ENCODE assay signal across 8 cellular contexts in the genomic region with DNA sequence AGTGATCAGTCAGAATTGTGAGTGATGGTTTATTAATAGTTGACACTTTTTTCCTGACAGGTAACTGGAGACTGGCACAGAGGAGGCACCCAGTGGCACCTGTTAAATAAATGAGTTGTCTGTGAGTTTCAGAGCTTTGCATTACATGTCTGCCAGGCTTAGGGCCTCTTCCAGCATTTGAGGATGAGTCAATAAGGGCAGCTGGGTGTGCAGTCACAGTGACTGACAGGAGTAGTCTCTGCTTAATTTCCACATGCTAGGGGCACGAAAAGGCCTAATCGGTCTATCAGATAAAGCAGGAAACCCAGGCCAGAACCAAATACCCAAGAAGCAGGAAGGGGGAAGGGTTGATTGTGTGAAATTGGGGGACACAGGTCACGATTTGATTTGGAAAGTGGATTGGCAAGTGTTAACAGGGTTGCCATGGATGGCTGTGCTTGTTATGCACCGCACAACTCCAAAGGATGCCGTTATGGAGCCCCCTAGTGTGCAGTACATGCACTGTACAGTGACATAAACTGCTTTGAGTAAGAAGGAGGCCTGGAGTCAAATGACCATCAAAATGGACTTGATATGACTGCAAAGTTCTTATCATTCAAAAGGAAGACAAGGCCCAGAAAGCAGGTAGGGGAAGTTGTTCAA.
DNase-seq lines count a peak whose midpoint lies in the region; ATAC-seq, FAIRE-seq and TF ChIP-seq lines count a peak whose summit lies in the region.

No MANE protein-coding gene starts in this region.

- ATAC-seq in K562: peak; percentile 92

- BruUV-seq in K562 (replicated peaks; lab: Mats Ljungman, UMichigan): no TSS peak

- 2% methylated on average over 5 of the region's 5 CpGs for WGBS in K562 (ENCODE audit: insufficient coverage, low coverage, missing lambda C conversion rate)

- DNase-seq in ELR (ENCODE audit: low read depth) (peak; percentile 60), GOT3 (lab: John Stamatoyannopoulos, UW) (peak; percentile 52), NAMALWA (ENCODE audit: low spot score) (peak; percentile 65), T-helper 9 cell (peak; percentile 40), K562 (ENCODE audit: extremely low read depth in 1 of 4, low spot score in 3 of 4) (peak; percentile 15 to 41 (median 27)), kidney glomerular epithelial cell (lab: John Stamatoyannopoulos, UW) (peak; percentile 89), HPDE6-E6E7 (ENCODE audit: extremely low spot score) (no peak)
- DNase-seq in stimulated activated CD8-positive, alpha-beta memory T cell treated with anti-CD3 and anti-CD28 coated beads, Interleukin-12 subunit alpha, Interleukin-12 subunit beta, amount 100 ng/mL, for 1 hour (ENCODE audit: low read depth): peak; percentile 49

- H3K36me3 ChIP-seq in K562 (ENCODE audit: control insufficient read depth, insufficient read depth, low read length): no peaks in the 10 kb centered on the region

- no peaks in the 10 kb centered on the region for H3K9me1 ChIP-seq in K562 (ENCODE audit: control insufficient read depth, insufficient read depth, low read length)

- peak; percentile 55 to 62 (median 58) for TF ChIP-seq CTCF in K562 (IDR thresholded peaks at IDR 0.05 in 2 of 3, conservative IDR thresholded peaks at IDR 0.05 in 1 of 3; ENCODE audit: insufficient read depth in 2 of 3, low read depth in 1 of 3, low read length in 3 of 3)

- no peaks in the 10 kb centered on the region for H3K4me1 ChIP-seq in K562 (replicated peaks in 1 of 2; ENCODE audit: control insufficient read depth in 2 of 2, insufficient read depth in 2 of 2, low read length in 2 of 2)

- TF ChIP-seq POLR2A in K562 (conservative IDR thresholded peaks at IDR 0.05): no peak

- no peaks in the 10 kb centered on the region for H3K79me2 ChIP-seq in K562 (ENCODE audit: control insufficient read depth, insufficient read depth, low read length)

- H3K9ac ChIP-seq in K562 (ENCODE audit: insufficient read depth in 1 of 2, low read depth in 2 of 2, low read length in 2 of 2): no peak overlapping the region

- no peak overlapping the region for H2AFZ ChIP-seq in K562 (ENCODE audit: low read depth, low read length)

- H4K20me1 ChIP-seq in K562 (replicated peaks; ENCODE audit: control insufficient read depth, insufficient read depth, low read length): no peaks in the 10 kb centered on the region

- TF ChIP-seq RAD21 in K562 (CRISPR knock-in tag; conservative IDR thresholded peaks at IDR 0.05 in 1 of 2, IDR thresholded peaks at IDR 0.05 in 1 of 2): peak in 1 of 2 experiments; percentile 39; a peak in 2 of 4 replicates

- H3K9me3 ChIP-seq in K562 (replicated peaks; ENCODE audit: control insufficient read depth, insufficient read depth, low read depth, low read length): no peaks in the 10 kb centered on the region

- TF ChIP-seq EP300 in K562 (IDR thresholded peaks at IDR 0.05; ENCODE audit: low read length): no peak

- CTCF ChIA-PET in K562 (lab: Yijun Ruan, JAX; ENCODE audit: low intra/inter-chr PET ratio): interaction anchor here (0.5 kb wide), 1 partner anchor 16 kb away, joined by 3 read pairs; no protein-coding TSS in a partner anchor

- H3K4me3 ChIP-seq in K562: no peak overlapping the region

- H3K27me3 ChIP-seq in K562 (ENCODE audit: control insufficient read depth in 2 of 2, insufficient read depth in 2 of 2, low read length in 2 of 2): no peaks in the 10 kb centered on the region

- H3K27ac ChIP-seq in K562 (ENCODE audit: extremely low read depth, low read depth, low read length): no peak overlapping the region

- peak; percentile 82 for FAIRE-seq in K562 (lab: Jason Lieb, UNC)

- intact Hi-C loops in K562 (cut with micrococcal nuclease): no loop called here

- in situ Hi-C loops in K562 (cut with MboI): no loop called here

- no peak overlapping the region for H3K4me2 ChIP-seq in K562 (ENCODE audit: insufficient read depth, low read length)

- POLR2A ChIA-PET in K562 (lab: Yijun Ruan, JAX): no interaction called here

TF ChIP-seq in K562, 482 proteins besides CTCF, POLR2A, EP300 and RAD21:
- TF ChIP-seq, protein P1, sequence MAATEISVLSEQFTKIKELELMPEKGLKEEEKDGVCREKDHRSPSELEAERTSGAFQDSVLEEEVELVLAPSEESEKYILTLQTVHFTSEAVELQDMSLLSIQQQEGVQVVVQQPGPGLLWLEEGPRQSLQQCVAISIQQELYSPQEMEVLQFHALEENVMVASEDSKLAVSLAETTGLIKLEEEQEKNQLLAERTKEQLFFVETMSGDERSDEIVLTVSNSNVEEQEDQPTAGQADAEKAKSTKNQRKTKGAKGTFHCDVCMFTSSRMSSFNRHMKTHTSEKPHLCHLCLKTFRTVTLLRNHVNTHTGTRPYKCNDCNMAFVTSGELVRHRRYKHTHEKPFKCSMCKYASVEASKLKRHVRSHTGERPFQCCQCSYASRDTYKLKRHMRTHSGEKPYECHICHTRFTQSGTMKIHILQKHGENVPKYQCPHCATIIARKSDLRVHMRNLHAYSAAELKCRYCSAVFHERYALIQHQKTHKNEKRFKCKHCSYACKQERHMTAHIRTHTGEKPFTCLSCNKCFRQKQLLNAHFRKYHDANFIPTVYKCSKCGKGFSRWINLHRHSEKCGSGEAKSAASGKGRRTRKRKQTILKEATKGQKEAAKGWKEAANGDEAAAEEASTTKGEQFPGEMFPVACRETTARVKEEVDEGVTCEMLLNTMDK (IDR thresholded peaks at IDR 0.05; ENCODE audit: borderline replicate concordance, insufficient read depth, low read depth, low read length, poor library complexity, severe bottlenecking): peak; percentile 57
- no peak for TF ChIP-seq ZNF384 (IDR thresholded peaks at IDR 0.05; ENCODE audit: low read depth, low read length)
- TF ChIP-seq FOXJ3 (CRISPR knock-in tag; IDR thresholded peaks at IDR 0.05): 0 out of 2 replicates have a peak, but pooled peaks have one; percentile 36
- no peak for TF ChIP-seq JUN (IDR thresholded peaks at IDR 0.05; ENCODE audit: borderline replicate concordance, low read depth, low read length)
- TF ChIP-seq JUN (CRISPR knock-in tag; IDR thresholded peaks at IDR 0.05; ENCODE audit: borderline replicate concordance): no peak
- no peak for TF ChIP-seq ZFP1 (CRISPR knock-in tag; IDR thresholded peaks at IDR 0.05)
- TF ChIP-seq, protein P2, sequence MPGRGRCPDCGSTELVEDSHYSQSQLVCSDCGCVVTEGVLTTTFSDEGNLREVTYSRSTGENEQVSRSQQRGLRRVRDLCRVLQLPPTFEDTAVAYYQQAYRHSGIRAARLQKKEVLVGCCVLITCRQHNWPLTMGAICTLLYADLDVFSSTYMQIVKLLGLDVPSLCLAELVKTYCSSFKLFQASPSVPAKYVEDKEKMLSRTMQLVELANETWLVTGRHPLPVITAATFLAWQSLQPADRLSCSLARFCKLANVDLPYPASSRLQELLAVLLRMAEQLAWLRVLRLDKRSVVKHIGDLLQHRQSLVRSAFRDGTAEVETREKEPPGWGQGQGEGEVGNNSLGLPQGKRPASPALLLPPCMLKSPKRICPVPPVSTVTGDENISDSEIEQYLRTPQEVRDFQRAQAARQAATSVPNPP (IDR thresholded peaks at IDR 0.05; ENCODE audit: borderline replicate concordance, insufficient read depth, insufficient read length): no peak
- TF ChIP-seq, protein P3, sequence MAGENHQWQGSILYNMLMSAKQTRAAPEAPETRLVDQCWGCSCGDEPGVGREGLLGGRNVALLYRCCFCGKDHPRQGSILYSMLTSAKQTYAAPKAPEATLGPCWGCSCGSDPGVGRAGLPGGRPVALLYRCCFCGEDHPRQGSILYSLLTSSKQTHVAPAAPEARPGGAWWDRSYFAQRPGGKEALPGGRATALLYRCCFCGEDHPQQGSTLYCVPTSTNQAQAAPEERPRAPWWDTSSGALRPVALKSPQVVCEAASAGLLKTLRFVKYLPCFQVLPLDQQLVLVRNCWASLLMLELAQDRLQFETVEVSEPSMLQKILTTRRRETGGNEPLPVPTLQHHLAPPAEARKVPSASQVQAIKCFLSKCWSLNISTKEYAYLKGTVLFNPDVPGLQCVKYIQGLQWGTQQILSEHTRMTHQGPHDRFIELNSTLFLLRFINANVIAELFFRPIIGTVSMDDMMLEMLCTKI (IDR thresholded peaks at IDR 0.05; ENCODE audit: partially characterized antibody): no peak
- no peak for TF ChIP-seq ZNF77 (CRISPR knock-in tag; IDR thresholded peaks at IDR 0.05)
- no peak for TF ChIP-seq PHTF2 (CRISPR knock-in tag; IDR thresholded peaks at IDR 0.05)
